Comparison of ENCODE assay signal across 9 cellular contexts in the genomic region with DNA sequence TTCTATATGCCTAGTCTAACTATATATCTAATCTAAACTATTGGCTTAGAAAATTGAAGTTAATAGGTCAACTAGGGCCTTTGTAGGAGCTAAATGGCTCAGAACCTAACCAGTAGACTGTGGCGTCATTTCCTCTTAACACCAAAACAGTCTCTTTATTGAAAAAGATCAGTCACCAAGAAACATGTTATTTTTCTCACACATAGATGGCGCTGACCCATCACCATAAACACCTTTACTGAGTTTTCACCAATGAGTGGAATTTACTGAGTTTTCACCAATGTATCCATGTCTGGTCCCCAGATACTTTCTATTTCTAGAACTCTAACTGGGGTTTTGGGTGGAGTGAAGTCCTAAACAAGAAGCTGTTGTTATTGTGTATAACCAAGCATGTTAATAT.
DNase-seq lines count a peak whose midpoint lies in the region; ATAC-seq lines count a peak whose summit lies in the region.
"Had no signal": no experiment of that assay in that cellular context is flagged by ENCODE, and none has a peak within 500 bp of the region (broad histone marks: within the 10 kb centered on the region; RNA-seq: fewer than 3 reads in every experiment).

No MANE protein-coding gene starts in this region.

- no peaks in the 10 kb centered on the region for H3K36me3 ChIP-seq in CD8-positive, alpha-beta memory T cell (ENCODE audit: insufficient read depth, low read length)
- no peaks in the 10 kb centered on the region for H3K36me3 ChIP-seq in effector memory CD4-positive, alpha-beta T cell (ENCODE audit: control insufficient read depth, insufficient read depth, low read length)

- ATAC-seq in HG02798 (IDR thresholded peaks at IDR 0.05; ENCODE audit: poor library complexity, unreplicated experiment), result peak; percentile 60

- H3K4me1 ChIP-seq in CD8-positive, alpha-beta memory T cell (ENCODE audit: insufficient read depth, low read length), result no peaks in the 10 kb centered on the region
- no peaks in the 10 kb centered on the region for H3K4me1 ChIP-seq in effector memory CD4-positive, alpha-beta T cell (ENCODE audit: control insufficient read depth, insufficient read depth, low read length, poor library complexity, severe bottlenecking)

- H3K9me3 ChIP-seq in CD8-positive, alpha-beta memory T cell (ENCODE audit: low read length), result no peaks in the 10 kb centered on the region
- no peaks in the 10 kb centered on the region for H3K9me3 ChIP-seq in effector memory CD4-positive, alpha-beta T cell (ENCODE audit: control insufficient read depth, low read length)

- peaks cover 2 to 6% (median 4%) of the 10 kb centered on the region in 5 donors for H3K9me3 Mint-ChIP-seq in CD8-positive, alpha-beta memory T cell

- no peaks in the 10 kb centered on the region for H3K4me1 Mint-ChIP-seq in CD8-positive, alpha-beta memory T cell

- CTCF ChIA-PET in CD8-positive, alpha-beta memory T cell (lab: Charles Lee), result no interaction called here

- no peak overlapping the region for H3K27ac ChIP-seq in CD8-positive, alpha-beta memory T cell (ENCODE audit: low read depth, low read length)
- no peak overlapping the region for H3K27ac ChIP-seq in effector memory CD4-positive, alpha-beta T cell (ENCODE audit: insufficient read depth, low read length, poor library complexity, severe bottlenecking)

- no peak overlapping the region for H3K4me3 ChIP-seq in CD8-positive, alpha-beta memory T cell (ENCODE audit: low read length)
- no peak overlapping the region for H3K4me3 ChIP-seq in effector memory CD4-positive, alpha-beta T cell (ENCODE audit: insufficient read depth, low read depth, low read length, poor library complexity, severe bottlenecking)

- H3K27me3 Mint-ChIP-seq in CD8-positive, alpha-beta memory T cell, result no peaks in the 10 kb centered on the region
- H3K27me3 Mint-ChIP-seq: dendritic cell treated with granulocyte-macrophage colony-stimulating factor and Interleukin-4, amounts not matched to agents 40 ng/mL and 50 ng/mL, for 4 days had no signal

- H3K27me3 ChIP-seq in CD8-positive, alpha-beta memory T cell (ENCODE audit: insufficient read depth, low read length, poor library complexity, severe bottlenecking), result no peaks in the 10 kb centered on the region
- no peaks in the 10 kb centered on the region for H3K27me3 ChIP-seq in effector memory CD4-positive, alpha-beta T cell (replicated peaks; ENCODE audit: control insufficient read depth, insufficient read depth, low read length, poor library complexity, severe bottlenecking)

- peak; percentile 19 for DNase-seq in Caki2 (ENCODE audit: low read depth)
- DNase-seq in SK-N-DZ (ENCODE audit: low spot score), result peak; percentile 32
- peak; percentile 32 for DNase-seq in left kidney (ENCODE audit: low read depth, low spot score)
- no peak for DNase-seq in CD8-positive, alpha-beta memory T cell
- DNase-seq in stimulated activated CD4-positive, alpha-beta T cell treated with anti-CD3 and anti-CD28 coated beads, Interleukin-12 subunit alpha, Interleukin-12 subunit beta, amount 100 ng/mL, for 4 hours, result no peak
- DNase-seq in effector memory CD4-positive, alpha-beta T cell, result no peak
- no peak for DNase-seq in activated CD4-positive, alpha-beta T cell treated with anti-CD3 and anti-CD28 coated beads for 48 hours

- no peaks in the 10 kb centered on the region for H3K36me3 Mint-ChIP-seq in CD8-positive, alpha-beta memory T cell

- H3K4me3 Mint-ChIP-seq in CD8-positive, alpha-beta memory T cell, result no peak overlapping the region
- H3K4me3 Mint-ChIP-seq: dendritic cell treated with granulocyte-macrophage colony-stimulating factor and Interleukin-4, amounts not matched to agents 40 ng/mL and 50 ng/mL, for 4 days had no signal

- H3K27ac Mint-ChIP-seq in CD8-positive, alpha-beta memory T cell, result no peak overlapping the region
- H3K27ac Mint-ChIP-seq: dendritic cell treated with granulocyte-macrophage colony-stimulating factor and Interleukin-4, amounts not matched to agents 40 ng/mL and 50 ng/mL, for 4 days had no signal

- POLR2A ChIA-PET in CD8-positive, alpha-beta memory T cell (lab: Charles Lee), result no interaction called here

- in situ Hi-C loops in Caki2 (cut with HindIII; ENCODE audit: low pct_unique_long_range_greater_than_20kb, low sequenced_read_pairs), result no loop called here

Comparison
In these comparisons a context has a peak if more than half of its experiments do, and no peak if none do; other contexts are left out.
1. DNase-seq: peak in Caki2 (single experiment), SK-N-DZ (single experiment) and left kidney (single experiment); none in CD8-positive, alpha-beta memory T cell (0 of 5), stimulated activated CD4-positive, alpha-beta T cell treated with anti-CD3 and anti-CD28 coated beads, Interleukin-12 subunit alpha, Interleukin-12 subunit beta, amount 100 ng/mL, for 4 hours (single experiment), effector memory CD4-positive, alpha-beta T cell (0 of 3) and activated CD4-positive, alpha-beta T cell treated with anti-CD3 and anti-CD28 coated beads for 48 hours (single experiment).